Comparison of ENCODE assay signal across 11 cellular contexts in genomic region chr2:232689152-232689910, GRCh38. TPM values are rescaled to one million over a fixed set of nuclear protein-coding genes. Genes with fewer than 3 reads are reported as not detected.
DNase-seq lines count a peak whose midpoint lies in the region; ATAC-seq and TF ChIP-seq lines count a peak whose summit lies in the region.
"Had no signal": no experiment of that assay in that cellular context is flagged by ENCODE, and none has a peak within 500 bp of the region (broad histone marks: within the 10 kb centered on the region; RNA-seq: fewer than 3 reads in every experiment).

No MANE protein-coding gene starts in this region.

- no peak overlapping the region for H3K4me2 ChIP-seq in osteoblast (ENCODE audit: insufficient read depth, low read length)

- no peak for TF ChIP-seq POLR2A in erythroblast (IDR thresholded peaks at IDR 0.05; ENCODE audit: low read length)

- no peaks in the 10 kb centered on the region for H3K36me3 ChIP-seq in osteoblast (ENCODE audit: insufficient read depth, low read length)
- H3K36me3 ChIP-seq: neutrophil had no signal

- no peaks in the 10 kb centered on the region for H4K20me1 ChIP-seq in osteoblast (ENCODE audit: insufficient read depth, low read length)

- peak overlapping the region; percentile 50 for H2AFZ ChIP-seq in osteoblast (ENCODE audit: low read length)

- no peaks in the 10 kb centered on the region for H3K9me3 ChIP-seq in osteoblast (ENCODE audit: low read depth, low read length)
- H3K9me3 ChIP-seq: neutrophil had no signal

- peak; percentile 68 for DNase-seq in DMS79 treated with DMSO at 0.1 percent for 48 hours (lab: John Stamatoyannopoulos, UW)
- DNase-seq in NCI-H345 treated with DMSO at 0.1 percent for 48 hours (lab: John Stamatoyannopoulos, UW; ENCODE audit: unreplicated experiment) = peak; percentile 23
- DNase-seq in erythroblast (lab: John Stamatoyannopoulos, UW) = peak; percentile 12 to 32
- no peak for DNase-seq in osteoblast (ENCODE audit: insufficient read length, low spot score, missing footprints)
- no peak for DNase-seq in NK-92 treated with Interleukin-12 subunit alpha and Interleukin-12 subunit beta, amount 100 ng/mL, for 24 hours (lab: John Stamatoyannopoulos, UW)
- no peak for DNase-seq in foreskin melanocyte
- DNase-seq in GOT3 (lab: John Stamatoyannopoulos, UW) = no peak
- DNase-seq: activated T-cell treated with anti-CD3 and anti-CD28 coated beads, Interleukin-2, amount 50 U/mL, for 4 hours; stimulated activated CD8-positive, alpha-beta memory T cell treated with anti-CD3 and anti-CD28 coated beads, Interleukin-4, amount 100 ng/mL, for 48 hours had no signal

- TF ChIP-seq CTCF in osteoblast (IDR thresholded peaks at IDR 0.05; ENCODE audit: extremely low read depth, low read depth, low read length) = no peak

- H3K4me1 ChIP-seq in osteoblast (ENCODE audit: insufficient read depth, low read length) = no peaks in the 10 kb centered on the region

- H3K27me3 ChIP-seq in osteoblast (ENCODE audit: insufficient read depth, low read length) = no peaks in the 10 kb centered on the region
- H3K27me3 ChIP-seq: neutrophil had no signal

- no peak for ATAC-seq in HG03025 (IDR thresholded peaks at IDR 0.05; ENCODE audit: low FRiP score, unreplicated experiment)
- ATAC-seq: activated T-cell treated with anti-CD3 and anti-CD28 coated beads, Interleukin-2, amount 50 U/mL, for 4 hours had no signal

- H3K79me2 ChIP-seq in osteoblast (ENCODE audit: insufficient read depth, low read length) = no peaks in the 10 kb centered on the region

- no peak overlapping the region for H3K27ac ChIP-seq in osteoblast (ENCODE audit: low read depth, low read length)
- H3K27ac ChIP-seq: neutrophil had no signal

- no peak overlapping the region for H3K4me3 ChIP-seq in osteoblast (ENCODE audit: insufficient read depth, low read length)

RNA-seq across cellular contexts. Expression of gene GIGYF2, which starts 7.8 kb away (rescaled TPM):
- total RNA-seq in osteoblast = 57.2 and 60.7 TPM in 2 replicates

RNA-seq across cellular contexts. Expression of gene EFHD1, which starts 55.9 kb away (rescaled TPM):
- 2.4 and 3.6 TPM in 2 replicates for total RNA-seq in osteoblast

Comparison
In these comparisons a context has a peak if more than half of its experiments do, and no peak if none do; other contexts are left out.
1. DNase-seq: peak in DMS79 treated with DMSO at 0.1 percent for 48 hours (single experiment), NCI-H345 treated with DMSO at 0.1 percent for 48 hours (single experiment) and erythroblast (2 of 2); none in osteoblast (single experiment), NK-92 treated with Interleukin-12 subunit alpha and Interleukin-12 subunit beta, amount 100 ng/mL, for 24 hours (single experiment), foreskin melanocyte (single experiment) and GOT3 (single experiment).